In the genomic region with DNA sequence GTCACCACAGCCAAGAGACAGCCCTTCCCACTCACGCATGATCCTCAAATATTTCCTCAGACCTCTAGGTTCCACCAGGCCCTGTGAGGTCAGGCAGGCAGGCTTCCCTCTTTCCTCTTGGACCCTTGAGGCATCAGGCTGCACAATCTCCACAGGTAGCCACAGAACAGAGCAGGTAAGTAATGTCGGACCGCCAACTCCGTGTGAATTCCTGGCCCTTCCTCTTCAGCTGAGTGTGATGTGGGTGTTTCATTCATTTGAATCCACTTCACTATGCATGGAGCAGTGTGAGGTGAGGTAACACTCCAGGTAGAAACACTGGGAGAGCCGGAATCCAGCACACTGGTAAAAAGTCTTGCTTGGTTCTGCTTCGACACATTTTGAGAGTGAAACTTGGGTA, we compare ENCODE assay signal across 19 cellular contexts. TPM values are rescaled to one million over a fixed set of nuclear protein-coding genes. Genes with fewer than 3 reads are reported as not detected.
DNase-seq lines count a peak whose midpoint lies in the region; ATAC-seq and TF ChIP-seq lines count a peak whose summit lies in the region.
"Had no signal": no experiment of that assay in that cellular context is flagged by ENCODE, and none has a peak within 500 bp of the region (broad histone marks: within the 10 kb centered on the region; RNA-seq: fewer than 3 reads in every experiment).

No MANE protein-coding gene starts in this region.

- peak overlapping the region; percentile 68 for H3K27ac Mint-ChIP-seq in memory B cell
- H3K27ac Mint-ChIP-seq: CD8-positive, alpha-beta T cell had no signal

- ATAC-seq in body of pancreas (peak; percentile 36), memory B cell (ENCODE audit: low read depth) (no peak)
- ATAC-seq: CD8-positive, alpha-beta T cell; K562; Right ventricle myocardium inferior had no signal

- H3K9me3 ChIP-seq in body of pancreas (no peaks in the 10 kb centered on the region), stomach smooth muscle (ENCODE audit: control insufficient read depth in 2 of 2, low read length in 2 of 2) (no peaks in the 10 kb centered on the region)
- H3K9me3 ChIP-seq: BE2C, Peyer's patch had no signal

- WGBS in body of pancreas, 2 donors, result 67 to 69% methylated on average over 6 of the region's 6 CpGs

- H3K27ac ChIP-seq in body of pancreas (peak overlapping the region in 3 of 4 donors; percentile 17 to 70 (median 33)), stomach smooth muscle (ENCODE audit: low read length) (peak overlapping the region; percentile 62)

- no peaks in the 10 kb centered on the region for H3K9me3 Mint-ChIP-seq in memory B cell
- H3K9me3 Mint-ChIP-seq: CD8-positive, alpha-beta T cell had no signal

- no peaks in the 10 kb centered on the region for H3K36me3 ChIP-seq in body of pancreas (replicated peaks in 1 of 2; ENCODE audit: insufficient read depth in 1 of 2, low read depth in 2 of 2)
- peaks cover 0 to 10% of the 10 kb centered on the region in 2 donors for H3K36me3 ChIP-seq in stomach smooth muscle (ENCODE audit: control insufficient read depth in 2 of 2, insufficient read depth in 2 of 2, low read length in 2 of 2)
- H3K36me3 ChIP-seq: BE2C, Peyer's patch had no signal

- H3K36me3 Mint-ChIP-seq in memory B cell, result no peaks in the 10 kb centered on the region
- H3K36me3 Mint-ChIP-seq: CD8-positive, alpha-beta T cell had no signal

- no peak for TF ChIP-seq CTCF in body of pancreas (IDR thresholded peaks at IDR 0.05)

- H3K27me3 ChIP-seq in body of pancreas, result no peaks in the 10 kb centered on the region
- no peaks in the 10 kb centered on the region for H3K27me3 ChIP-seq in stomach smooth muscle (ENCODE audit: control insufficient read depth in 1 of 2, insufficient read depth in 2 of 2, low read length in 2 of 2)
- H3K27me3 ChIP-seq: BE2C, Peyer's patch had no signal

- H3K9ac ChIP-seq in stomach smooth muscle (ENCODE audit: low read length in 2 of 2), result peak overlapping the region in 1 of 2 donors; percentile 22

- TF ChIP-seq POLR2A in body of pancreas (IDR thresholded peaks at IDR 0.05), result no peak

- H3K4me3 ChIP-seq in body of pancreas (no peak overlapping the region), stomach smooth muscle (ENCODE audit: low read length in 2 of 2) (peak overlapping the region in 1 of 2 donors; percentile 47)
- H3K4me3 ChIP-seq: K562, Peyer's patch had no signal

- intact Hi-C loops in body of pancreas (cut with DNase I), result no loop called here

- peaks cover 24% of the 10 kb centered on the region for H3K4me1 ChIP-seq in body of pancreas
- H3K4me1 ChIP-seq in stomach smooth muscle (ENCODE audit: control insufficient read depth, insufficient read depth, low read length), result peaks cover 24% of the 10 kb centered on the region
- H3K4me1 ChIP-seq: BE2C had no signal

- H3K4me3 Mint-ChIP-seq in memory B cell, result no peak overlapping the region
- H3K4me3 Mint-ChIP-seq: CD8-positive, alpha-beta T cell had no signal

- no peaks in the 10 kb centered on the region for H3K27me3 Mint-ChIP-seq in memory B cell

- no peak for DNase-seq in body of pancreas
- DNase-seq in memory B cell (ENCODE audit: low spot score in 2 of 2), result no peak
- no peak for DNase-seq in dedifferentiated amniotic fluid mesenchymal stem cell (ENCODE audit: extremely low spot score)
- DNase-seq in DMS53 treated with DMSO at 0.1 percent for 48 hours (lab: John Stamatoyannopoulos, UW; ENCODE audit: unreplicated experiment), result no peak
- no peak for DNase-seq in HuH-7.5 (ENCODE audit: low spot score)
- DNase-seq in D341Med (ENCODE audit: low spot score), result no peak
- DNase-seq: BE2C; CD8-positive, alpha-beta T cell; GDM1; HCEC 1CT; NCI-H1436; NCI-H2029 treated with DMSO at 0.1 percent for 48 hours; NCI-H2171 treated with DMSO at 0.1 percent for 48 hours; NCI-H446 treated with DMSO at 0.1 percent for 48 hours; NCI-H748 treated with DMSO at 0.1 percent for 48 hours; Peyer's patch had no signal

- peaks cover 41% of the 10 kb centered on the region for H3K4me1 Mint-ChIP-seq in memory B cell

RNA-seq across cellular contexts. Expression of a gene that starts 44.0 kb away (rescaled TPM):
- total RNA-seq in body of pancreas, result 1 to 10 TPM; 3.6 to 8.3 TPM

RNA-seq across cellular contexts. Expression of a gene that starts 48.0 kb away (rescaled TPM):
- 10 to 100 TPM; 37.1 to 46.1 TPM for total RNA-seq in body of pancreas
